Comparison of ENCODE assay signal across 17 cellular contexts in the genomic region with DNA sequence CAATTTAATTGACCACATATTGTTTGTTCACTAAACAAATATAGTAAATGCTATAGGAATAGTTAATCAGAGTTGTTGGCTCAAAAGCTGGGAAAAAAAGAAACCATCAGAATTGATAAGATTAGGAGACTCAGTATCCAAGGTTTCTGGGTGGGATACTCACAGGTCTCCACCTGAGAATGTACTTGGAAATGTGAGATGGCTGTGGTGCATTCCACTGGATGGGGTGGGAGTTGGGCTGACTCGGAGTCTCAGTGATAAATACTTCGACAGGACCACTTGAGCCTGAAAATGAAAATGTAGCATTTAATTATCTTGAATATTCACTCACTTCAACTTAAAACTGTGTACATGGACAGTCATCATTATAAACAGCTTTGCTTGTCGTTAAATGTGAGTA. TPM values are rescaled to one million over a fixed set of nuclear protein-coding genes. Genes with fewer than 3 reads are reported as not detected.
A peak's percentile ranks its signal among the peaks of the same experiment; 100 is the strongest.
DNase-seq lines count a peak whose midpoint lies in the region; ATAC-seq and TF ChIP-seq lines count a peak whose summit lies in the region.
"Had no signal": no experiment of that assay in that cellular context is flagged by ENCODE, and none has a peak within 500 bp of the region (broad histone marks: within the 10 kb centered on the region; RNA-seq: fewer than 3 reads in every experiment).

No MANE protein-coding gene starts in this region.

- H3K27me3 ChIP-seq in ACC112 (ENCODE audit: insufficient read depth, low read length) (no peaks in the 10 kb centered on the region), gastroesophageal sphincter (no peaks in the 10 kb centered on the region), osteoblast (ENCODE audit: insufficient read depth, low read length) (no peaks in the 10 kb centered on the region)
- H3K27me3 ChIP-seq: BE2C had no signal

- H4K20me1 ChIP-seq in osteoblast (ENCODE audit: insufficient read depth, low read length), result peaks cover 49% of the 10 kb centered on the region

- H3K36me3 ChIP-seq in ACC112 (ENCODE audit: insufficient read depth, low read length), result peaks cover 64% of the 10 kb centered on the region
- H3K36me3 ChIP-seq in gastroesophageal sphincter, result peaks cover 3 to 79% of the 10 kb centered on the region in 2 donors
- H3K36me3 ChIP-seq in osteoblast (ENCODE audit: insufficient read depth, low read length), result peaks cover 92% of the 10 kb centered on the region
- H3K36me3 ChIP-seq: BE2C had no signal

- no peak for TF ChIP-seq EP300 in gastroesophageal sphincter (IDR thresholded peaks at IDR 0.05)

- peaks cover 3% of the 10 kb centered on the region; the same call in 1 of the 2 replicates for H3K4me1 Mint-ChIP-seq in WTC11
- H3K4me1 Mint-ChIP-seq: CD4-positive, alpha-beta memory T cell; IgD-negative memory B cell had no signal

- DNase-seq in WTC11 (ENCODE audit: low spot score) (no peak), osteoblast (ENCODE audit: insufficient read length, low spot score, missing footprints) (no peak), DMS79 (lab: John Stamatoyannopoulos, UW) (no peak), left colon (no peak)
- DNase-seq in stimulated activated naive CD4-positive, alpha-beta T cell treated with Interleukin-2 at 50 U/mL for 16 hours (lab: John Stamatoyannopoulos, UW), result no peak
- DNase-seq: BE2C; CD4-positive, alpha-beta memory T cell; GF-D8; NCI-H1436; NCI-H2029 treated with DMSO at 0.1 percent for 48 hours; NCI-H510A; NCI-H82 had no signal

- peaks cover 49% of the 10 kb centered on the region for H3K79me2 ChIP-seq in ACC112 (ENCODE audit: control insufficient read depth, insufficient read depth, low read length, unreplicated experiment)
- peaks cover 8% of the 10 kb centered on the region for H3K79me2 ChIP-seq in osteoblast (ENCODE audit: insufficient read depth, low read length)

- H3K4me1 ChIP-seq in ACC112 (ENCODE audit: control insufficient read depth, insufficient read depth, low read length, unreplicated experiment) (peaks cover 78% of the 10 kb centered on the region), gastroesophageal sphincter (peaks cover 0 to 72% (median 26%) of the 10 kb centered on the region in 3 donors), osteoblast (ENCODE audit: insufficient read depth, low read length) (peaks cover 77% of the 10 kb centered on the region)
- H3K4me1 ChIP-seq: BE2C had no signal

- H3K4me3 Mint-ChIP-seq in WTC11, result no peak overlapping the region
- H3K4me3 Mint-ChIP-seq: CD4-positive, alpha-beta memory T cell; IgD-negative memory B cell had no signal

- POLR2A ChIA-PET in WTC11 (lab: Charles Lee), result no interaction called here

- H3K27me3 Mint-ChIP-seq in WTC11 (ENCODE audit: low read depth), result no peaks in the 10 kb centered on the region

- no peak overlapping the region; the same call in 1 of the 2 replicates for H3K27ac Mint-ChIP-seq in WTC11
- H3K27ac Mint-ChIP-seq: CD4-positive, alpha-beta memory T cell had no signal

- H3K27ac ChIP-seq in ACC112 (ENCODE audit: low read depth, low read length), result peak overlapping the region; percentile 85
- H3K27ac ChIP-seq in gastroesophageal sphincter, result peak overlapping the region; percentile 25 to 76 (median 58)
- H3K27ac ChIP-seq in osteoblast (ENCODE audit: low read depth, low read length), result peak overlapping the region; percentile 43

- intact Hi-C loops in left colon (cut with DNase I, micrococcal nuclease), result no loop called here

- peak overlapping the region; percentile 1 for H3K4me2 ChIP-seq in osteoblast (ENCODE audit: insufficient read depth, low read length)

- ATAC-seq in WTC11, result peak; percentile 61
- ATAC-seq in gastroesophageal sphincter, result no peak
- no peak for ATAC-seq in HG03108 (IDR thresholded peaks at IDR 0.05; ENCODE audit: unreplicated experiment)
- ATAC-seq in left colon, result no peak
- ATAC-seq: Right ventricle myocardium inferior had no signal

- WGBS in gastroesophageal sphincter (ENCODE audit: low coverage in 1 of 2), 2 donors, result 47 to 50% methylated on average over 3 of the region's 3 CpGs

- H3K4me3 ChIP-seq in ACC112 (ENCODE audit: low read depth, low read length) (peak overlapping the region; percentile 22; the same call in 1 of the 2 replicates), gastroesophageal sphincter (no peak overlapping the region), osteoblast (ENCODE audit: insufficient read depth, low read length) (no peak overlapping the region)

- TF ChIP-seq CTCF in WTC11 (IDR thresholded peaks at IDR 0.05) (no peak), gastroesophageal sphincter (IDR thresholded peaks at IDR 0.05) (no peak), osteoblast (IDR thresholded peaks at IDR 0.05; ENCODE audit: extremely low read depth, low read depth, low read length) (no peak)

- H3K9me3 ChIP-seq in gastroesophageal sphincter (no peaks in the 10 kb centered on the region), osteoblast (ENCODE audit: low read depth, low read length) (no peaks in the 10 kb centered on the region)
- H3K9me3 ChIP-seq: BE2C had no signal

- no peak for TF ChIP-seq POLR2A in gastroesophageal sphincter (IDR thresholded peaks at IDR 0.05)

- peaks cover 24% of the 10 kb centered on the region for H3K36me3 Mint-ChIP-seq in WTC11
- H3K36me3 Mint-ChIP-seq: CD4-positive, alpha-beta memory T cell; IgD-negative memory B cell had no signal

- no peaks in the 10 kb centered on the region for H3K9me3 Mint-ChIP-seq in WTC11

- H2AFZ ChIP-seq in ACC112 (ENCODE audit: low read length, unreplicated experiment) (no peak overlapping the region), osteoblast (ENCODE audit: low read length) (no peak overlapping the region)

- CTCF ChIA-PET in WTC11 (lab: Charles Lee), result interaction anchor here (1.6 kb wide), 1 partner anchor 221 kb away, joined by 4 read pairs; no protein-coding TSS in a partner anchor

TF ChIP-seq in WTC11, 78 proteins besides CTCF, POLR2A, EP300 and RAD21 (continues in another document):
- TF ChIP-seq, protein P1, sequence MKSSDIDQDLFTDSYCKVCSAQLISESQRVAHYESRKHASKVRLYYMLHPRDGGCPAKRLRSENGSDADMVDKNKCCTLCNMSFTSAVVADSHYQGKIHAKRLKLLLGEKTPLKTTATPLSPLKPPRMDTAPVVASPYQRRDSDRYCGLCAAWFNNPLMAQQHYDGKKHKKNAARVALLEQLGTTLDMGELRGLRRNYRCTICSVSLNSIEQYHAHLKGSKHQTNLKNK (CRISPR knock-in tag; IDR thresholded peaks at IDR 0.05), result no peak
- no peak for TF ChIP-seq ETV6 (CRISPR knock-in tag; IDR thresholded peaks at IDR 0.05)
- no peak for TF ChIP-seq NFE2L1 (CRISPR knock-in tag; IDR thresholded peaks at IDR 0.05)
- TF ChIP-seq, protein P2, sequence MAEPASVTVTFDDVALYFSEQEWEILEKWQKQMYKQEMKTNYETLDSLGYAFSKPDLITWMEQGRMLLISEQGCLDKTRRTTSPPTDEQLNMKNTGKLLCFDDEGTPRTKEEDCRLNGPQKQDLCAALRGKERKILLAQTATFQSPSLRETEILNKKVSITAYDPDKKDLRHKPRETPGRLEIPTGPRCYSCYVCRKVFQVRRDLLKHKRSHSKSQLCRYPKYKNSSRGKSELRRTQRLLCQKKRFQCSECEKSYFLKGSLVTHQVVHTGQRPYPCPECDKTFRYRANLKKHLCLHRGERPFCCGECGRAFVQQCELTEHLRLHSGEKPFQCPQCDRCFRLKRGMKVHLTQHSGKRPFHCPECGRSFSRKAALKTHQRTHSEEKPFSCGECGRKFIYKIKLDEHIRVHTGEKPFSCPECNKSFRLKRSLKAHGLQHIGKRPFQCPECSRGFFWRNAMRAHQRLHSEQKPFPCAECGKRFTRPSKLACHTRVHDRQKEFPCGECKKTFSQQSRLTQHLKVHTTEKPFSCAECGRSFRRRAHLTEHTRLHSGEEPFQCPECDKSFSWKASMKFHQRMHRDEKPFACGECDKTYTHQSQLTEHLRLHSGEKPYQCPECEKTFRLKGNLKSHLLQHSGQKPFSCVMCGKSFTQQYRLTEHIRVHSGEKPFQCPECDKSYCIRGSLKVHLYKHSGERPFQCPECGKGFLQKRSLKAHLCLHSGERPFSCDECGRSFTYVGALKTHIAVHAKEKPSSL (CRISPR knock-in tag; conservative IDR thresholded peaks at IDR 0.05), result no peak
- TF ChIP-seq, protein P3, sequence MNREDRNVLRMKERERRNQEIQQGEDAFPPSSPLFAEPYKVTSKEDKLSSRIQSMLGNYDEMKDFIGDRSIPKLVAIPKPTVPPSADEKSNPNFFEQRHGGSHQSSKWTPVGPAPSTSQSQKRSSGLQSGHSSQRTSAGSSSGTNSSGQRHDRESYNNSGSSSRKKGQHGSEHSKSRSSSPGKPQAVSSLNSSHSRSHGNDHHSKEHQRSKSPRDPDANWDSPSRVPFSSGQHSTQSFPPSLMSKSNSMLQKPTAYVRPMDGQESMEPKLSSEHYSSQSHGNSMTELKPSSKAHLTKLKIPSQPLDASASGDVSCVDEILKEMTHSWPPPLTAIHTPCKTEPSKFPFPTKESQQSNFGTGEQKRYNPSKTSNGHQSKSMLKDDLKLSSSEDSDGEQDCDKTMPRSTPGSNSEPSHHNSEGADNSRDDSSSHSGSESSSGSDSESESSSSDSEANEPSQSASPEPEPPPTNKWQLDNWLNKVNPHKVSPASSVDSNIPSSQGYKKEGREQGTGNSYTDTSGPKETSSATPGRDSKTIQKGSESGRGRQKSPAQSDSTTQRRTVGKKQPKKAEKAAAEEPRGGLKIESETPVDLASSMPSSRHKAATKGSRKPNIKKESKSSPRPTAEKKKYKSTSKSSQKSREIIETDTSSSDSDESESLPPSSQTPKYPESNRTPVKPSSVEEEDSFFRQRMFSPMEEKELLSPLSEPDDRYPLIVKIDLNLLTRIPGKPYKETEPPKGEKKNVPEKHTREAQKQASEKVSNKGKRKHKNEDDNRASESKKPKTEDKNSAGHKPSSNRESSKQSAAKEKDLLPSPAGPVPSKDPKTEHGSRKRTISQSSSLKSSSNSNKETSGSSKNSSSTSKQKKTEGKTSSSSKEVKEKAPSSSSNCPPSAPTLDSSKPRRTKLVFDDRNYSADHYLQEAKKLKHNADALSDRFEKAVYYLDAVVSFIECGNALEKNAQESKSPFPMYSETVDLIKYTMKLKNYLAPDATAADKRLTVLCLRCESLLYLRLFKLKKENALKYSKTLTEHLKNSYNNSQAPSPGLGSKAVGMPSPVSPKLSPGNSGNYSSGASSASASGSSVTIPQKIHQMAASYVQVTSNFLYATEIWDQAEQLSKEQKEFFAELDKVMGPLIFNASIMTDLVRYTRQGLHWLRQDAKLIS (CRISPR knock-in tag; IDR thresholded peaks at IDR 0.05; ENCODE audit: borderline replicate concordance), result no peak
- TF ChIP-seq ZNF263 (CRISPR knock-in tag; IDR thresholded peaks at IDR 0.05; ENCODE audit: low read depth), result no peak

RNA-seq across cellular contexts. Expression of a gene that starts 21.2 kb away (rescaled TPM):
- total RNA-seq in WTC11 (2021) (102 to 115 TPM (median 111 TPM) in 3 replicates), gastroesophageal sphincter (1,000 to 10,000 TPM; 1,699 to 4,986 (median 1,920) TPM), osteoblast (18,025 and 18,800 TPM in 2 replicates), left colon (100 to 1,000 TPM in 1 of 2 donors, 10 to 100 TPM in 1; 43.4 to 216 TPM)
- total RNA-seq: CD4-positive, alpha-beta memory T cell had no signal

Comparison
In these comparisons a context has a peak if more than half of its experiments do, and no peak if none do; other contexts are left out.
1. RNA of a gene that starts 21.2 kb away (total RNA-seq): 18,025 to 18,800 TPM in osteoblast and 1,699 to 4,986 TPM in gastroesophageal sphincter; 43.4 to 216 TPM in left colon and 102 to 115 TPM in WTC11; every median in the first group is over 4 times any median in the second.
2. Peak in every context shown above with its lines, with median percentiles within 50 percentile points of each other: H3K27ac ChIP-seq.